1 cellular context compared by ENCODE assay signal in the genomic region with DNA sequence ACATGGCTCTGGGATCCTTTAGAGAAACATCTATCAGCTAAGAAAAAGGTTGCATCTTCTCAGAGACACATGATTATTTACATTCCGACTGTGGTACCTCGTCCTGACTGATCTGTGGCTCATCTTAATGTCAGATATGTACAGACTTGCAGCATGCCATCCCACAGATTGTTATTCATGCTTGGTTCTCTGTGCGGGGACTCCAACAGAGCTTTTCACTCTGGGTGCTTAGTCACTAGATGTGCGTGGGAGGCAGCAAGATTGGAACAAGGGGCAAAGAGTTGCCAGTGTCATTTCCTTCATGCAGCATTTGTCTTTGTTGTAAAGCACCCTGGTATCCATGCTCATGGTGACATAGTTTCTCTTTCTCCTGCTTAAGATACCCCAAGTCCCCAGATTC.
A peak's percentile ranks its signal among the peaks of the same experiment; 100 is the strongest.
TF ChIP-seq lines count a peak whose summit lies in the region.

No MANE protein-coding gene starts in this region.

TF ChIP-seq in IMR-90, 13 proteins besides CTCF, POLR2A, EP300 and RAD21 (continued from another document):
- no peak for TF ChIP-seq RCOR1 (IDR thresholded peaks at IDR 0.05; ENCODE audit: insufficient replicate concordance, low read length)
- no peak for TF ChIP-seq USF2 (IDR thresholded peaks at IDR 0.05; ENCODE audit: low read depth, low read length)
- TF ChIP-seq RFX5 (IDR thresholded peaks at IDR 0.05; ENCODE audit: low read depth, low read length) = no peak
- TF ChIP-seq NFE2L2 (IDR thresholded peaks at IDR 0.05; ENCODE audit: low read depth, low read length) = peak; percentile 44; the same call in 1 of the 2 replicates
- no peak for TF ChIP-seq MAFK (IDR thresholded peaks at IDR 0.05; ENCODE audit: low read depth, low read length)
- 0 out of 2 replicates have a peak, but pooled peaks have one; percentile 25 for TF ChIP-seq FOS (IDR thresholded peaks at IDR 0.05; ENCODE audit: low read depth, low read length)
- peak; percentile 31; the same call in 1 of the 2 replicates for TF ChIP-seq CEBPB (IDR thresholded peaks at IDR 0.05; ENCODE audit: low read depth, low read length)
- no peak for TF ChIP-seq MAZ (IDR thresholded peaks at IDR 0.05; ENCODE audit: borderline replicate concordance, low read depth, low read length)
